In genomic region chr22:38485783-38486182, GRCh38 we compare ENCODE assay signal across 20 cellular contexts. TPM values are rescaled to one million over a fixed set of nuclear protein-coding genes. Genes with fewer than 3 reads are reported as not detected.
A peak's percentile ranks its signal among the peaks of the same experiment; 100 is the strongest.
DNase-seq lines count a peak whose midpoint lies in the region; ATAC-seq, FAIRE-seq and TF ChIP-seq lines count a peak whose summit lies in the region.
"Had no signal": no experiment of that assay in that cellular context is flagged by ENCODE, and none has a peak within 500 bp of the region (broad histone marks: within the 10 kb centered on the region; RNA-seq: fewer than 3 reads in every experiment).

No MANE protein-coding gene starts in this region.

- H4K20me1 ChIP-seq in astrocyte (ENCODE audit: insufficient read depth, low read length), result peaks cover 79% of the 10 kb centered on the region

- H3K27me3 ChIP-seq in astrocyte (ENCODE audit: insufficient read depth, low read length) (no peaks in the 10 kb centered on the region), right lobe of liver (no peaks in the 10 kb centered on the region), upper lobe of right lung (no peaks in the 10 kb centered on the region), colonic mucosa (no peaks in the 10 kb centered on the region)
- H3K27me3 ChIP-seq: brain microvascular endothelial cell had no signal

- peak overlapping the region; percentile 26 for H3K27ac Mint-ChIP-seq in astrocyte (ENCODE audit: unreplicated experiment)
- H3K27ac Mint-ChIP-seq: memory B cell had no signal

- H3K9ac ChIP-seq in astrocyte (ENCODE audit: low read length), result no peak overlapping the region
- no peak overlapping the region for H3K9ac ChIP-seq in colonic mucosa (ENCODE audit: low read depth in 2 of 2, low read length in 2 of 2)

- no peak overlapping the region for H3K4me2 ChIP-seq in astrocyte (ENCODE audit: low read length)

- FAIRE-seq in astrocyte (lab: Jason Lieb, UNC), result no peak

- TF ChIP-seq CTCF in astrocyte (IDR thresholded peaks at IDR 0.05; ENCODE audit: insufficient read depth, low read depth, low read length) (no peak), right lobe of liver (IDR thresholded peaks at IDR 0.05) (no peak), upper lobe of right lung (IDR thresholded peaks at IDR 0.05) (no peak), colonic mucosa (IDR thresholded peaks at IDR 0.05) (no peak)

- WGBS in right lobe of liver (ENCODE audit: insufficient coverage, low coverage, low lambda C conversion rate, missing lambda C conversion rate), result 58% methylated on average over 5 of the region's 5 CpGs

- H2AFZ ChIP-seq in astrocyte (ENCODE audit: low read depth, low read length), result no peak overlapping the region

- H3K36me3 ChIP-seq in astrocyte (ENCODE audit: insufficient read depth, low read length) (peaks cover 90% of the 10 kb centered on the region), right lobe of liver (peaks cover 31 to 99% (median 77%) of the 10 kb centered on the region in 4 donors), upper lobe of right lung (peaks cover 100% of the 10 kb centered on the region), colonic mucosa (peaks cover 56% of the 10 kb centered on the region)

- peak; percentile 17 for ATAC-seq in Right ventricle myocardium inferior
- peak; percentile 60 to 88 (median 70) for ATAC-seq in right lobe of liver
- ATAC-seq in upper lobe of right lung, result peak; percentile 84
- no peak for ATAC-seq in HG03095 (IDR thresholded peaks at IDR 0.05; ENCODE audit: unreplicated experiment)

- intact Hi-C loops in Right ventricle myocardium inferior (cut with DNase I) (no loop called here), cardiac septum (cut with DNase I) (no loop called here), right lobe of liver (cut with DNase I) (no loop called here), upper lobe of right lung (cut with DNase I) (no loop called here), colonic mucosa (cut with DNase I) (no loop called here)

- TF ChIP-seq POLR2A in right lobe of liver (IDR thresholded peaks at IDR 0.05), result no peak

- H3K27ac ChIP-seq in astrocyte (ENCODE audit: low read depth, low read length), result no peak overlapping the region
- H3K27ac ChIP-seq in right lobe of liver, result no peak overlapping the region
- H3K27ac ChIP-seq in upper lobe of right lung, result no peak overlapping the region
- no peak overlapping the region for H3K27ac ChIP-seq in colonic mucosa
- H3K27ac ChIP-seq: brain microvascular endothelial cell had no signal

- peaks cover 42% of the 10 kb centered on the region for H3K36me3 Mint-ChIP-seq in astrocyte (ENCODE audit: low read depth, unreplicated experiment)

- no peak for DNase-seq in Right ventricle myocardium inferior (ENCODE audit: missing footprints)
- DNase-seq in cardiac septum (ENCODE audit: low spot score), result no peak
- DNase-seq in astrocyte (ENCODE audit: low read depth), result no peak
- peak in 2 of 3 donors; percentile 36 to 69 for DNase-seq in right lobe of liver
- DNase-seq in upper lobe of right lung, result no peak
- DNase-seq in NCI-H128 (lab: John Stamatoyannopoulos, UW; ENCODE audit: unreplicated experiment), result no peak
- no peak for DNase-seq in colonic mucosa
- DNase-seq: activated CD4-positive, alpha-beta T cell treated with anti-CD3 and anti-CD28 coated beads, Interleukin-2, amount 50 U/mL, for 4 hours; activated gamma-delta T cell; brain microvascular endothelial cell; DMS 273 treated with DMSO at 0.1 percent for 48 hours; effector memory CD4-positive, alpha-beta T cell; foreskin melanocyte; Kasumi-1; NCI-H187 treated with DMSO at 0.1 percent for 48 hours; NCI-H774; T1000 had no signal

- H3K9me3 Mint-ChIP-seq in astrocyte (ENCODE audit: unreplicated experiment), result no peaks in the 10 kb centered on the region
- H3K9me3 Mint-ChIP-seq: memory B cell had no signal

- H3K4me3 Mint-ChIP-seq in astrocyte (ENCODE audit: unreplicated experiment), result no peak overlapping the region
- H3K4me3 Mint-ChIP-seq: memory B cell had no signal

- no peaks in the 10 kb centered on the region for H3K9me3 ChIP-seq in astrocyte (ENCODE audit: insufficient read depth, low read depth, low read length)
- H3K9me3 ChIP-seq in right lobe of liver, result no peaks in the 10 kb centered on the region
- no peaks in the 10 kb centered on the region for H3K9me3 ChIP-seq in upper lobe of right lung
- no peaks in the 10 kb centered on the region for H3K9me3 ChIP-seq in colonic mucosa

- H3K4me1 ChIP-seq in astrocyte (ENCODE audit: insufficient read depth, low read length), result peaks cover under 1% of the 10 kb centered on the region
- H3K4me1 ChIP-seq in right lobe of liver, result peaks cover 0 to 7% (median 2%) of the 10 kb centered on the region in 4 donors
- peaks cover 2% of the 10 kb centered on the region for H3K4me1 ChIP-seq in upper lobe of right lung
- H3K4me1 ChIP-seq in colonic mucosa, result no peaks in the 10 kb centered on the region

- H3K79me2 ChIP-seq in astrocyte (ENCODE audit: insufficient read depth, low read length), result peaks cover 33% of the 10 kb centered on the region

- peaks cover 28% of the 10 kb centered on the region for H3K4me1 Mint-ChIP-seq in astrocyte (ENCODE audit: low read depth, unreplicated experiment)

- H3K4me3 ChIP-seq in astrocyte (ENCODE audit: insufficient read depth, low read depth, low read length), result no peak overlapping the region
- no peak overlapping the region for H3K4me3 ChIP-seq in right lobe of liver
- H3K4me3 ChIP-seq in upper lobe of right lung, result no peak overlapping the region
- H3K4me3 ChIP-seq in colonic mucosa, result no peak overlapping the region

- no peaks in the 10 kb centered on the region for H3K27me3 Mint-ChIP-seq in astrocyte (ENCODE audit: low read depth, unreplicated experiment)
- H3K27me3 Mint-ChIP-seq: memory B cell had no signal

RNA-seq across cellular contexts. Expression of gene KDELR3, which starts 17.9 kb away (rescaled TPM):
- total RNA-seq in Right ventricle myocardium inferior (4.4 TPM), cardiac septum (18.2 TPM), astrocyte (72.6 and 96.0 TPM in 2 replicates), right lobe of liver (10 to 100 TPM in 3 of 6 experiments, 1 to 10 TPM in 3; 2.4 to 53.8 (median 12.8) TPM), upper lobe of right lung (5.9 TPM), colonic mucosa (10 to 100 TPM; 26.7 to 29.1 TPM)

RNA-seq across cellular contexts. Expression of gene DDX17, which starts 20.3 kb away (rescaled TPM):
- total RNA-seq in Right ventricle myocardium inferior, result 195 TPM
- 215 TPM for total RNA-seq in cardiac septum
- 258 TPM in 2 replicates for total RNA-seq in astrocyte
- total RNA-seq in right lobe of liver, result 100 to 1,000 TPM; 128 to 205 (median 184) TPM
- total RNA-seq in upper lobe of right lung, result 480 TPM
- 100 to 1,000 TPM; 333 to 359 TPM for total RNA-seq in colonic mucosa

RNA-seq across cellular contexts. Expression of gene KCNJ4, which starts 30.8 kb away (rescaled TPM):
- total RNA-seq in Right ventricle myocardium inferior, result 16.0 TPM
- 67.8 TPM for total RNA-seq in cardiac septum
- total RNA-seq in astrocyte, result 0.19 and 0.30 TPM in 2 replicates
- total RNA-seq in right lobe of liver, result not detected
- not detected for total RNA-seq in upper lobe of right lung
- total RNA-seq in colonic mucosa, result not detected
- total RNA-seq: osteoblast had no signal

Comparison
In these comparisons a context has a peak if more than half of its experiments do, and no peak if none do; other contexts are left out.
1. DNase-seq: peak in right lobe of liver (2 of 3); none in Right ventricle myocardium inferior (single experiment), cardiac septum (single experiment), astrocyte (single experiment), upper lobe of right lung (single experiment), NCI-H128 (single experiment) and colonic mucosa (single experiment).
2. RNA of gene KCNJ4, which starts 30.8 kb away (total RNA-seq): 67.8 TPM in cardiac septum (single experiment) and 16.0 TPM in Right ventricle myocardium inferior (single experiment); 0.19 to 0.30 TPM in astrocyte, not detected in right lobe of liver, not detected in upper lobe of right lung (single experiment) and not detected in colonic mucosa; every median in the first group is over 10 times any median in the second.